Comparison of ENCODE assay signal across 8 cellular contexts in the genomic region with DNA sequence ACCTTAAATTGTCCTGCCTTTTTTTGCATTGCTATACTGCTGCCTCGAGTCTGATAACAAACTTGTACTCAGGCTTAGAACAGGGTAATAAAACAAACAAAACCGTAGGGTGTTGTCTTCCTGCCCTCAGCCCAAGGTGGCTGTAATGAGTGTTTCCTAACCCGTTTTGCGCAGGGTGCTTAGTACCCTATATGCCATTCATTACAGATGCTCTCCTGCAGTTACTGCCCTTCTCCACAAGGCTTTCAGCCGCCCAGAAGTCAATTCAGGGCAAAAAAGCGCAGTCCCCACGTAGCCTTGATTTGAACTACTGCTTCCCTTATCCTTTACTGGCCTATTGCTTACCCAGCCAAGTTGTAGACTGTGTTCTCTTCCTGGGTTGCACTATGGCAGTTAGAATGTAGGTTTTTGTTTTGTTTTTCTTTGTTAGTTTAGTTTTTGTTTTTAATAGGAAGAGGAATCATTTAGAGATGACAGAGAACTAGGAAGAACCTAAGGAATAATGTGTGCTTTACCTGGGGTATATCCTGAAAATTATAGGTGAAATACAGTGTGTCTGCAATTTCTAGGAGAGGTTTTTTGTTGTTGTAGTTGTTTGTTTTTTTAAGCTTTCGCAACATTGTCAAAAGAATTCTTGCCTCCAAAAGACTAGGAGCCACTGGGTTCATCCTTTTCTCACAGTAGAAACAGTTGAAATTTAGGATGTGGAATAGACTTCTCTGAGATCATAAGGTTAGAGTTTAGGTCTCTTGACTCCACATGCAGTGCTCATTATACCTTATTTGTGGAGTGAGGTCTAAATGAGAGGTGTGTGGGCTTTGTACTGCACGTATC. TPM values are rescaled to one million over a fixed set of nuclear protein-coding genes. Genes with fewer than 3 reads are reported as not detected.
DNase-seq lines count a peak whose midpoint lies in the region; ATAC-seq and TF ChIP-seq lines count a peak whose summit lies in the region.

No MANE protein-coding gene starts in this region.

- peak overlapping the region; percentile 69 to 97 for H3K9ac ChIP-seq in duodenal mucosa (ENCODE audit: low read depth in 1 of 2, low read length in 2 of 2)

- peaks cover 24% of the 10 kb centered on the region for H3K36me3 ChIP-seq in A673 (ENCODE audit: insufficient read depth, low read length, poor library complexity, severe bottlenecking)
- peaks cover 12 to 20% of the 10 kb centered on the region in 2 donors for H3K36me3 ChIP-seq in duodenal mucosa (ENCODE audit: control insufficient read depth in 1 of 2, insufficient read depth in 2 of 2, low read length in 2 of 2)

- H3K27ac ChIP-seq in A673 (ENCODE audit: low read depth, low read length, poor library complexity, severe bottlenecking) (peak overlapping the region; percentile 92), duodenal mucosa (ENCODE audit: low read depth, low read length) (no peak overlapping the region)

- POLR2A ChIA-PET in A673 (lab: Charles Lee; ENCODE audit: low non-redundant PET), result no interaction called here

- peaks cover 11% of the 10 kb centered on the region for H3K4me1 ChIP-seq in A673 (ENCODE audit: insufficient read depth, low read length, poor library complexity, severe bottlenecking)
- peaks cover 27 to 33% of the 10 kb centered on the region in 2 donors for H3K4me1 ChIP-seq in duodenal mucosa (ENCODE audit: control insufficient read depth in 1 of 2, insufficient read depth in 2 of 2, low read length in 2 of 2)

- H3K27ac Mint-ChIP-seq in memory B cell, result peak overlapping the region; percentile 88

- H3K9me3 Mint-ChIP-seq in memory B cell, result no peaks in the 10 kb centered on the region

- no peaks in the 10 kb centered on the region for H3K9me3 ChIP-seq in A673 (ENCODE audit: low read depth, low read length, poor library complexity, severe bottlenecking)
- no peaks in the 10 kb centered on the region for H3K9me3 ChIP-seq in duodenal mucosa (ENCODE audit: control insufficient read depth in 1 of 2, low read length in 2 of 2)

- TSS peak; percentile 48 for BruUV-seq in A673 (replicated peaks; lab: Mats Ljungman, UMichigan)

- H3K36me3 Mint-ChIP-seq in memory B cell, result peaks cover 17% of the 10 kb centered on the region

- DNase-seq in A673 (ENCODE audit: low spot score), result peak; percentile 83
- peak; percentile 26 for DNase-seq in NCI-H226
- peak; percentile 73 for DNase-seq in activated CD4-positive, alpha-beta T cell treated with anti-CD3 and anti-CD28 coated beads for 48 hours
- DNase-seq in memory B cell (ENCODE audit: low spot score in 2 of 2), result peak; percentile 34 to 51
- peak; percentile 28 to 30 for DNase-seq in stimulated activated CD8-positive, alpha-beta memory T cell treated with anti-CD3 and anti-CD28 coated beads, Interleukin-2, amount 100 ng/mL, for 1 hour (ENCODE audit: low read depth in 2 of 2)

- peaks cover 29% of the 10 kb centered on the region for H3K4me1 Mint-ChIP-seq in memory B cell

- H3K4me3 ChIP-seq in A673 (ENCODE audit: low read depth, low read length, poor library complexity, severe bottlenecking), result peak overlapping the region; percentile 98
- H3K4me3 ChIP-seq in duodenal mucosa (ENCODE audit: low read depth in 1 of 2, low read length in 2 of 2), result peak overlapping the region; percentile 82 to 96

- ATAC-seq in GM18498 (IDR thresholded peaks at IDR 0.05; ENCODE audit: unreplicated experiment) (peak; percentile 53), HG02943 (IDR thresholded peaks at IDR 0.05; ENCODE audit: low read depth, unreplicated experiment) (peak; percentile 57), memory B cell (ENCODE audit: low read depth) (peak; percentile 63)

- no peaks in the 10 kb centered on the region for H3K27me3 ChIP-seq in A673 (replicated peaks; ENCODE audit: insufficient read depth, low read depth, low read length, poor library complexity)
- H3K27me3 ChIP-seq in duodenal mucosa (ENCODE audit: control insufficient read depth in 1 of 2, insufficient read depth in 2 of 2, low read length in 2 of 2), result no peaks in the 10 kb centered on the region

- intact Hi-C loops in A673 (cut with micrococcal nuclease; ENCODE audit: unreplicated experiment), result no loop called here

- peak overlapping the region; percentile 89 for H3K4me3 Mint-ChIP-seq in memory B cell

- peak; percentile 57 for TF ChIP-seq CTCF in A673 (conservative IDR thresholded peaks at IDR 0.05; ENCODE audit: low read depth, low read length)

- CTCF ChIA-PET in A673 (lab: Charles Lee), result no interaction called here

- no peaks in the 10 kb centered on the region for H3K27me3 Mint-ChIP-seq in memory B cell

RNA-seq across cellular contexts. Expression of a gene that starts 1.3 kb away (rescaled TPM):
- total RNA-seq in A673 (2021), result 52.6 and 55.6 TPM in 2 replicates

RNA-seq across cellular contexts. Expression of a gene that starts 1.4 kb away (rescaled TPM):
- 7.3 and 7.5 TPM in 2 replicates for total RNA-seq in A673 (2021)

RNA-seq across cellular contexts. Expression of a gene that starts 41.3 kb away (rescaled TPM):
- total RNA-seq in A673 (2021), result 83.0 and 96.6 TPM in 2 replicates

RNA-seq across cellular contexts. Expression of a gene that starts 57.3 kb away (rescaled TPM):
- total RNA-seq in A673 (2021), result 0.39 and 0.49 TPM in 2 replicates

Comparison
In these comparisons a context has a peak if more than half of its experiments do, and no peak if none do; other contexts are left out.
1. DNase-seq: peak in every context shown above with its lines; median percentile 83 in A673; 73 in activated CD4-positive, alpha-beta T cell treated with anti-CD3 and anti-CD28 coated beads for 48 hours; 42 in memory B cell; 29 in stimulated activated CD8-positive, alpha-beta memory T cell treated with anti-CD3 and anti-CD28 coated beads, Interleukin-2, amount 100 ng/mL, for 1 hour; 26 in NCI-H226.